ENCODE assay signal across 29 cellular contexts in the genomic region with DNA sequence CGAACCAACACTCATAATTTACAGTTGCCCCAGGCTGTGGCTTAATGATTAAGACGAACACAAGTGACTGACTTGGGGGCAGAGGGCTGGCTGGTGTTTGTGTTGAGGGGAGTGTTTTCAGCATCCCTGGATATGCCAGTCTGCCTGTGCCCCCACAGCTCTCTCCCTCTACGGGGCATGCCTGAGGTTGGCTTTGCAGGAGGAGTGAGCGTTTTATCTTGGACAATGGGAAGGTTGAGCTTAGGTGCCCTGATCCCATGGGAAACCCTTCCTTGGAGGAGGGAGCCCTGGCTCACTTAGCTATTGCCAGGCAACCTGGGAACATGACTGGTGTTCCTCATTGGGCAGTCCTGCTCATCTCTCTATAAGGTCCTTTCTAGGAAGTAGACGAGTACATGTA. TPM values are rescaled to one million over a fixed set of nuclear protein-coding genes. Genes with fewer than 3 reads are reported as not detected.
A peak's percentile ranks its signal among the peaks of the same experiment; 100 is the strongest.
DNase-seq lines count a peak whose midpoint lies in the region; ATAC-seq, FAIRE-seq and TF ChIP-seq lines count a peak whose summit lies in the region.
"Had no signal": no experiment of that assay in that cellular context is flagged by ENCODE, and none has a peak within 500 bp of the region (broad histone marks: within the 10 kb centered on the region; RNA-seq: fewer than 3 reads in every experiment).

No MANE protein-coding gene starts in this region.

- TF ChIP-seq RAD21 in H1 (IDR thresholded peaks at IDR 0.05 in 1 of 2, conservative IDR thresholded peaks at IDR 0.05 in 1 of 2; ENCODE audit: low read depth in 2 of 2, low read length in 2 of 2): no peak

- CTCF ChIA-PET in H1 (lab: Charles Lee; ENCODE audit: partially characterized antibody): interaction anchor here (0.6 to 40.0 kb wide), 13 partner anchors 9 to 326 kb away, joined by 3 to 994 read pairs (median 7); partner anchors contain the start of gene ACOX2

- H4K8ac ChIP-seq in H1 (ENCODE audit: extremely low read depth, insufficient read depth, low read length): no peak overlapping the region
- H4K8ac ChIP-seq in neuronal stem cell (ENCODE audit: low read depth, low read length): no peak overlapping the region

- no peak overlapping the region for H3K23ac ChIP-seq in H1 (ENCODE audit: insufficient read length)
- no peak overlapping the region for H3K23ac ChIP-seq in neuronal stem cell (ENCODE audit: low read depth, low read length, poor library complexity)

- H3K36me3 Mint-ChIP-seq in stimulated activated memory B cell treated with anti-CD40 and anti-IgM and Interleukin-4, amounts not matched to agents 10 μg/mL and 1 μg/mL and 100 μg/mL, for 72 hours: no peaks in the 10 kb centered on the region
- H3K36me3 Mint-ChIP-seq: CD4-positive, CD25-positive, alpha-beta regulatory T cell had no signal

- H3K36me3 ChIP-seq in right atrium auricular region: no peaks in the 10 kb centered on the region
- peaks cover 21% of the 10 kb centered on the region for H3K36me3 ChIP-seq in left ventricle myocardium inferior
- H3K36me3 ChIP-seq in H1 (ENCODE audit: control insufficient read depth in 2 of 4, insufficient read depth in 4 of 4, low read length in 3 of 4): no peaks in the 10 kb centered on the region
- no peaks in the 10 kb centered on the region for H3K36me3 ChIP-seq in neuronal stem cell (replicated peaks in 1 of 2; ENCODE audit: control insufficient read depth in 2 of 2, insufficient read depth in 2 of 2, low read length in 2 of 2)
- no peaks in the 10 kb centered on the region for H3K36me3 ChIP-seq in vagina
- H3K36me3 ChIP-seq: BLaER1, HAP-1, SJCRH30 had no signal

- DNase-seq in right atrium auricular region (ENCODE audit: low spot score) (peak; percentile 44), left ventricle myocardium inferior (no peak), H1 (ENCODE audit: low read depth in 1 of 2, low spot score in 2 of 2) (no peak), neuronal stem cell (ENCODE audit: low spot score) (no peak), vagina (ENCODE audit: extremely low spot score in 2 of 2) (peak; percentile 67 to 69), GM20000 (ENCODE audit: low spot score) (no peak), LoVo (ENCODE audit: low spot score) (no peak)
- DNase-seq: CD4-positive, CD25-positive, alpha-beta regulatory T cell; GM23248; HFFc6; Kasumi-1; NCI-H1105 treated with DMSO at 0.1 percent for 48 hours; NCI-H146; NCI-H1930; NCI-H2107; NCI-H446; NCI-H524 treated with DMSO at 0.1 percent for 48 hours; NK-92 treated with Interleukin-12 subunit alpha and Interleukin-12 subunit beta, amount 100 ng/mL, for 24 hours; PC-3; SJCRH30 had no signal

- H2AK5ac ChIP-seq in H1 (ENCODE audit: low read depth, low read length) (peak overlapping the region; percentile 61; the same call in 1 of the 2 replicates), neuronal stem cell (ENCODE audit: low read depth, low read length) (peak overlapping the region; percentile 28)

- H3K27ac ChIP-seq in right atrium auricular region (no peak overlapping the region), left ventricle myocardium inferior (replicated peaks) (no peak overlapping the region), H1 (ENCODE audit: low read depth, low read length) (no peak overlapping the region), neuronal stem cell (replicated peaks; ENCODE audit: low read length) (no peak overlapping the region), vagina (no peak overlapping the region)
- H3K27ac ChIP-seq: BLaER1, GM23248 had no signal

- H3K4me3 ChIP-seq in right atrium auricular region (no peak overlapping the region), left ventricle myocardium inferior (no peak overlapping the region), H1 (ENCODE audit: extremely low read depth in 1 of 4, insufficient read depth in 2 of 4, low read depth in 3 of 4, low read length in 4 of 4) (no peak overlapping the region), neuronal stem cell (ENCODE audit: low read length in 2 of 2) (no peak overlapping the region), vagina (no peak overlapping the region)
- H3K4me3 ChIP-seq: BLaER1, GM23248, HAP-1, K562, SJCRH30 had no signal

- no peaks in the 10 kb centered on the region for H3K9me3 Mint-ChIP-seq in stimulated activated memory B cell treated with anti-CD40 and anti-IgM and Interleukin-4, amounts not matched to agents 10 μg/mL and 1 μg/mL and 100 μg/mL, for 72 hours
- H3K9me3 Mint-ChIP-seq: CD4-positive, CD25-positive, alpha-beta regulatory T cell; HFFc6 had no signal

- TF ChIP-seq POLR2A in H1 (IDR thresholded peaks at IDR 0.05; ENCODE audit: control extremely low read depth in 1 of 2, low read depth in 2 of 2, low read length in 2 of 2) (no peak), vagina (IDR thresholded peaks at IDR 0.05) (no peak)

- POLR2A ChIA-PET in H1 (lab: Charles Lee; ENCODE audit: partially characterized antibody): interaction anchor here (0.7 kb wide), 1 partner anchor 253 kb away, joined by 3 read pairs; the partner anchor contains the start of genes HTD2 and RPP14

- H3K27me3 ChIP-seq in right atrium auricular region (no peaks in the 10 kb centered on the region), left ventricle myocardium inferior (ENCODE audit: low read depth) (no peaks in the 10 kb centered on the region), H1 (replicated peaks in 1 of 4; ENCODE audit: control insufficient read depth in 3 of 4, extremely low read depth in 1 of 4, insufficient read depth in 3 of 4, low read length in 3 of 4) (no peaks in the 10 kb centered on the region), neuronal stem cell (ENCODE audit: control insufficient read depth in 3 of 3, insufficient read depth in 3 of 3, low read depth in 1 of 3, low read length in 3 of 3) (no peaks in the 10 kb centered on the region), vagina (no peaks in the 10 kb centered on the region)
- H3K27me3 ChIP-seq: BLaER1, SJCRH30 had no signal

- H3K79me2 ChIP-seq in H1 (ENCODE audit: control insufficient read depth in 1 of 2, insufficient read depth in 2 of 2, low read length in 2 of 2): no peaks in the 10 kb centered on the region

- H3K14ac ChIP-seq in H1 (ENCODE audit: insufficient read length) (no peak overlapping the region), neuronal stem cell (ENCODE audit: low read length) (no peak overlapping the region)

- H4K20me1 ChIP-seq in H1 (replicated peaks in 1 of 2; ENCODE audit: control insufficient read depth in 1 of 2, insufficient read depth in 2 of 2, low read length in 2 of 2): no peaks in the 10 kb centered on the region
- H4K20me1 ChIP-seq: BLaER1 had no signal

- H3K4ac ChIP-seq in H1 (replicated peaks; ENCODE audit: insufficient read length, low read depth, low read length) (no peak overlapping the region), neuronal stem cell (ENCODE audit: low read length) (no peak overlapping the region)

- H3K4me3 Mint-ChIP-seq in stimulated activated memory B cell treated with anti-CD40 and anti-IgM and Interleukin-4, amounts not matched to agents 10 μg/mL and 1 μg/mL and 100 μg/mL, for 72 hours: no peak overlapping the region
- H3K4me3 Mint-ChIP-seq: CD4-positive, CD25-positive, alpha-beta regulatory T cell; HFFc6 had no signal

- intact Hi-C loops in left ventricle myocardium inferior (cut with micrococcal nuclease) (no loop called here), vagina (cut with DNase I) (no loop called here)

- H2BK5ac ChIP-seq in H1 (ENCODE audit: low read depth, low read length): peak overlapping the region; percentile 4; the same call in 1 of the 2 replicates
- H2BK5ac ChIP-seq in neuronal stem cell (ENCODE audit: low read length): peak overlapping the region; percentile 8

- H4K91ac ChIP-seq in H1 (replicated peaks; ENCODE audit: insufficient read length, low read length): peak overlapping the region; percentile 3
- H4K91ac ChIP-seq in neuronal stem cell (ENCODE audit: low read depth, low read length, poor library complexity): no peak overlapping the region

- no peak for FAIRE-seq in H1 (lab: Jason Lieb, UNC)
- FAIRE-seq: A204.1, D721Med, GM18507, HepG2, K562 had no signal

- TF ChIP-seq CTCF in right atrium auricular region (IDR thresholded peaks at IDR 0.05): no peak
- TF ChIP-seq CTCF in left ventricle myocardium inferior (IDR thresholded peaks at IDR 0.05; ENCODE audit: borderline replicate concordance): no peak
- no peak for TF ChIP-seq CTCF in H1 (IDR thresholded peaks at IDR 0.05; ENCODE audit: control extremely low read depth in 1 of 3, insufficient read depth in 1 of 3, low read depth in 1 of 3, low read length in 3 of 3)
- no peak for TF ChIP-seq CTCF in vagina (IDR thresholded peaks at IDR 0.05)
- TF ChIP-seq CTCF in GM20000 (IDR thresholded peaks at IDR 0.05; ENCODE audit: extremely low read depth, missing control alignments): no peak

- no peak overlapping the region for H3K9ac ChIP-seq in H1 (replicated peaks in 1 of 4; ENCODE audit: extremely low read depth in 1 of 4, low read depth in 3 of 4, low read length in 3 of 4)
- H3K9ac ChIP-seq in neuronal stem cell (ENCODE audit: low read depth, low read length, poor library complexity): no peak overlapping the region
- H3K9ac ChIP-seq: BLaER1, GM23248 had no signal

- H2AFZ ChIP-seq in H1 (ENCODE audit: low read length) (no peak overlapping the region), neuronal stem cell (ENCODE audit: low read length) (no peak overlapping the region)
- H2AFZ ChIP-seq: GM23248 had no signal

- no peak for TF ChIP-seq EP300 in H1 (IDR thresholded peaks at IDR 0.05; ENCODE audit: borderline replicate concordance in 1 of 2, low read depth in 2 of 2, low read length in 2 of 2)

- 0 out of 2 replicates have a peak overlapping the region, but pooled peaks have one; percentile 5 for H2BK15ac ChIP-seq in H1 (ENCODE audit: low read length)
- peak overlapping the region; percentile 23 for H2BK15ac ChIP-seq in neuronal stem cell (ENCODE audit: low read length)

- H3K4me2 ChIP-seq in H1 (ENCODE audit: insufficient read depth in 1 of 2, low read depth in 2 of 2, low read length in 2 of 2) (no peak overlapping the region), neuronal stem cell (ENCODE audit: insufficient read depth, low read length, poor library complexity, severe bottlenecking) (no peak overlapping the region)
- H3K4me2 ChIP-seq: BLaER1 had no signal

- WGBS in H1 (ENCODE audit: extremely low coverage in 1 of 2, insufficient coverage in 1 of 2, insufficient read length in 1 of 2, insufficient replicate concordance in 2 of 2, low coverage in 1 of 2, low lambda C conversion rate in 2 of 2, missing lambda C conversion rate in 1 of 2), 2 experiments: 98% methylated on average over 4 of the region's 5 CpGs; no CpG with 5 or more reads in 1 of the 2 experiments
- no CpG with 5 or more reads among the region's 5 CpGs for WGBS in neuronal stem cell (ENCODE audit: extremely low coverage in 2 of 2, insufficient read length in 2 of 2, insufficient replicate concordance in 1 of 2), 2 donors

- H3K27me3 Mint-ChIP-seq in stimulated activated memory B cell treated with anti-CD40 and anti-IgM and Interleukin-4, amounts not matched to agents 10 μg/mL and 1 μg/mL and 100 μg/mL, for 72 hours: peaks cover 25% of the 10 kb centered on the region

- no peak for ATAC-seq in stimulated activated memory B cell treated with anti-CD40 and anti-IgM and Interleukin-4, amounts not matched to agents 10 μg/mL and 1 μg/mL and 100 μg/mL, for 72 hours
- ATAC-seq: HepG2, K562, PC-3 had no signal

- peaks cover 0 to 3% of the 10 kb centered on the region in 2 donors for H3K9me3 ChIP-seq in right atrium auricular region
- no peaks in the 10 kb centered on the region for H3K9me3 ChIP-seq in left ventricle myocardium inferior (replicated peaks)
- H3K9me3 ChIP-seq in H1 (ENCODE audit: insufficient read depth in 2 of 2, low read depth in 1 of 2, low read length in 1 of 2): no peaks in the 10 kb centered on the region
- H3K9me3 ChIP-seq in neuronal stem cell (replicated peaks in 1 of 2; ENCODE audit: control insufficient read depth in 2 of 2, insufficient read depth in 1 of 2, low read depth in 1 of 2, low read length in 2 of 2): peaks cover 0 to 6% of the 10 kb centered on the region in 2 donors
- no peaks in the 10 kb centered on the region for H3K9me3 ChIP-seq in vagina
- H3K9me3 ChIP-seq: BLaER1, HAP-1, SJCRH30 had no signal

- H3K79me1 ChIP-seq in H1 (ENCODE audit: low read depth, low read length): no peaks in the 10 kb centered on the region
- H3K79me1 ChIP-seq in neuronal stem cell (ENCODE audit: low read depth, low read length): no peaks in the 10 kb centered on the region

- no peak overlapping the region for H3K56ac ChIP-seq in H1 (replicated peaks; ENCODE audit: insufficient read length, low read depth, low read length)

- H3K18ac ChIP-seq in H1 (ENCODE audit: extremely low read depth, low read length) (no peak overlapping the region), neuronal stem cell (ENCODE audit: low read length) (peak overlapping the region; percentile 6)

- H2BK12ac ChIP-seq in H1 (ENCODE audit: low read depth, low read length) (peak overlapping the region; percentile 56), neuronal stem cell (ENCODE audit: low read length) (peak overlapping the region; percentile 33)

- no peak overlapping the region for H3K27ac Mint-ChIP-seq in stimulated activated memory B cell treated with anti-CD40 and anti-IgM and Interleukin-4, amounts not matched to agents 10 μg/mL and 1 μg/mL and 100 μg/mL, for 72 hours
- H3K27ac Mint-ChIP-seq: CD4-positive, CD25-positive, alpha-beta regulatory T cell; HFFc6 had no signal

- H2BK20ac ChIP-seq in H1 (ENCODE audit: low read length): peak overlapping the region; percentile 96; the same call in 1 of the 2 replicates

- H2BK120ac ChIP-seq in H1 (replicated peaks; ENCODE audit: low read depth, low read length): no peak overlapping the region
- peak overlapping the region; percentile 4 for H2BK120ac ChIP-seq in neuronal stem cell (ENCODE audit: low read depth, low read length)

- H3K4me1 Mint-ChIP-seq in stimulated activated memory B cell treated with anti-CD40 and anti-IgM and Interleukin-4, amounts not matched to agents 10 μg/mL and 1 μg/mL and 100 μg/mL, for 72 hours: no peaks in the 10 kb centered on the region
- H3K4me1 Mint-ChIP-seq: CD4-positive, CD25-positive, alpha-beta regulatory T cell had no signal

- H4K5ac ChIP-seq in H1 (ENCODE audit: insufficient read length, low read depth, low read length): no peak overlapping the region

- no peaks in the 10 kb centered on the region for H3K4me1 ChIP-seq in right atrium auricular region
- peaks cover 2% of the 10 kb centered on the region for H3K4me1 ChIP-seq in left ventricle myocardium inferior
- peaks cover 2 to 11% (median 6%) of the 10 kb centered on the region in 4 experiments for H3K4me1 ChIP-seq in H1 (replicated peaks in 1 of 4; ENCODE audit: control insufficient read depth in 3 of 4, insufficient read depth in 4 of 4, low read length in 3 of 4)
- H3K4me1 ChIP-seq in neuronal stem cell (ENCODE audit: control insufficient read depth in 2 of 2, insufficient read depth in 1 of 2, low read depth in 1 of 2, low read length in 2 of 2): peaks cover 0 to 10% of the 10 kb centered on the region in 2 donors
- H3K4me1 ChIP-seq in vagina: peaks cover 9% of the 10 kb centered on the region
- H3K4me1 ChIP-seq: BLaER1 had no signal

- H3K23me2 ChIP-seq in H1 (ENCODE audit: low read depth, low read length): no peaks in the 10 kb centered on the region

RNA-seq across cellular contexts. Expression of gene FAM107A, which starts 17.6 kb away (rescaled TPM):
- total RNA-seq in right atrium auricular region (10 to 100 TPM; 76.5 to 80.7 TPM), left ventricle myocardium inferior (115 TPM), vagina (88.6 TPM)
- total RNA-seq in H1 (2021; fragmentation: NEBNext Ultra II Directional; extraction: Animal tissue kit (Norgen Biotek cat#: 25700)): 0.57 and 0.65 TPM in 2 replicates
- 0.51 and 1.1 TPM in 2 replicates for polyA plus RNA-seq in H1 (2011; rRNA removed)
- 0.83 TPM for polyA plus RNA-seq in H1 (2011; cell fraction: cytosol; rRNA removed)
- 0.61 TPM for polyA plus RNA-seq in H1 (2011; cell fraction: nucleus; rRNA removed)
- 0.16 to 0.23 TPM (median 0.22 TPM) in 4 replicates for polyA plus RNA-seq in H1 (2012, experiment 1 of 2)
- polyA plus RNA-seq in H1 (2012, experiment 2 of 2): 0.33 TPM
- 0.53 TPM for polyA plus RNA-seq in H1 (2013, experiment 1 of 2)
- 0.50 TPM for polyA plus RNA-seq in H1 (2013, experiment 2 of 2)
- polyA minus RNA-seq in H1 (2011; rRNA and poly(A)+ RNA removed): 0.05 and 0.60 TPM in 2 replicates
- 1.0 TPM for polyA minus RNA-seq in H1 (2011; cell fraction: cytosol; rRNA and poly(A)+ RNA removed)
- 0.40 TPM for polyA minus RNA-seq in H1 (2011; cell fraction: nucleus; rRNA and poly(A)+ RNA removed)
- polyA plus RNA-seq in neuronal stem cell (2013, experiment 1 of 2): 2.1 TPM
- 2.0 TPM for polyA plus RNA-seq in neuronal stem cell (2013, experiment 2 of 2)
- total RNA-seq: CD4-positive, CD25-positive, alpha-beta regulatory T cell; HepG2; MCF 10A had no signal
- polyA plus RNA-seq: CD4-positive, CD25-positive, alpha-beta regulatory T cell; HepG2; K562 had no signal

RNA-seq across cellular contexts. Expression of gene ACOX2, which starts 22.6 kb away (rescaled TPM):
- total RNA-seq in right atrium auricular region: 10 to 100 TPM; 11.5 to 30.2 TPM
- 37.2 TPM for total RNA-seq in left ventricle myocardium inferior
- total RNA-seq in H1 (2021; fragmentation: NEBNext Ultra II Directional; extraction: Animal tissue kit (Norgen Biotek cat#: 25700)): 3.1 and 3.2 TPM in 2 replicates
- polyA plus RNA-seq in H1 (2011; rRNA removed): 7.3 and 9.2 TPM in 2 replicates
- 4.7 TPM for polyA plus RNA-seq in H1 (2011; cell fraction: cytosol; rRNA removed)
- polyA plus RNA-seq in H1 (2011; cell fraction: nucleus; rRNA removed): 5.0 TPM
- 2.3 to 4.8 TPM (median 4.1 TPM) in 4 replicates for polyA plus RNA-seq in H1 (2012, experiment 1 of 2)
- 4.8 TPM for polyA plus RNA-seq in H1 (2012, experiment 2 of 2)
- 3.9 TPM for polyA plus RNA-seq in H1 (2013, experiment 1 of 2)
- 3.5 TPM for polyA plus RNA-seq in H1 (2013, experiment 2 of 2)
- 7.2 and 8.5 TPM in 2 replicates for polyA minus RNA-seq in H1 (2011; rRNA and poly(A)+ RNA removed)
- 1.5 TPM for polyA minus RNA-seq in H1 (2011; cell fraction: cytosol; rRNA and poly(A)+ RNA removed)
- polyA minus RNA-seq in H1 (2011; cell fraction: nucleus; rRNA and poly(A)+ RNA removed): 2.5 TPM
- polyA plus RNA-seq in neuronal stem cell (2013, experiment 1 of 2): 6.1 TPM
- 5.8 TPM for polyA plus RNA-seq in neuronal stem cell (2013, experiment 2 of 2)
- total RNA-seq in vagina: 24.8 TPM
- total RNA-seq: CD4-positive, CD25-positive, alpha-beta regulatory T cell; K562 had no signal
- polyA plus RNA-seq: CD4-positive, CD25-positive, alpha-beta regulatory T cell had no signal

Comparison
In these comparisons a context has a peak if more than half of its experiments do, and no peak if none do; other contexts are left out.
1. DNase-seq: peak in right atrium auricular region (single experiment) and vagina (2 of 2); none in left ventricle myocardium inferior (single experiment), H1 (0 of 2), neuronal stem cell (single experiment), GM20000 (single experiment) and LoVo (single experiment).
2. RNA of gene FAM107A, which starts 17.6 kb away (total RNA-seq): 115 TPM in left ventricle myocardium inferior (single experiment), 88.6 TPM in vagina (single experiment) and 76.5 to 80.7 TPM in right atrium auricular region; 0.57 to 0.65 TPM in H1; every median in the first group is over 10 times any median in the second.